In genomic region chr3:124459678-124460077, GRCh38 we compare ENCODE assay signal across 16 cellular contexts.
DNase-seq lines count a peak whose midpoint lies in the region; ATAC-seq and TF ChIP-seq lines count a peak whose summit lies in the region.
"Had no signal": no experiment of that assay in that cellular context is flagged by ENCODE, and none has a peak within 500 bp of the region (broad histone marks: within the 10 kb centered on the region; RNA-seq: fewer than 3 reads in every experiment).

No MANE protein-coding gene starts in this region.

- no peak overlapping the region for H3K4me3 ChIP-seq in PC-3 (ENCODE audit: low read length)
- no peak overlapping the region for H3K4me3 ChIP-seq in gastroesophageal sphincter
- H3K4me3 ChIP-seq in testis = no peak overlapping the region
- H3K4me3 ChIP-seq: GM23338 had no signal

- intact Hi-C loops in PC-3 (cut with micrococcal nuclease) = no loop called here
- intact Hi-C loops in testis (cut with DNase I; ENCODE audit: low total_unique reads) = loop anchor here (10.0 kb wide), 2 partner anchors 105 to 445 kb away; no protein-coding TSS in a partner anchor

- no peak overlapping the region for H2AFZ ChIP-seq in PC-3 (ENCODE audit: low read length)
- H2AFZ ChIP-seq: GM23338 had no signal

- no peak for TF ChIP-seq POLR2A in gastroesophageal sphincter (IDR thresholded peaks at IDR 0.05)
- TF ChIP-seq POLR2A in testis (IDR thresholded peaks at IDR 0.05) = no peak

- H3K4me1 ChIP-seq in PC-3 (ENCODE audit: insufficient read depth, low read length) (peaks cover 16% of the 10 kb centered on the region), gastroesophageal sphincter (peaks cover 0 to 27% (median 0%) of the 10 kb centered on the region in 3 donors), testis (no peaks in the 10 kb centered on the region)

- H3K27me3 ChIP-seq in PC-3 (ENCODE audit: low read length) = 0 out of 2 replicates have a peak, but pooled peaks cover 4% of the 10 kb centered on the region
- no peaks in the 10 kb centered on the region for H3K27me3 ChIP-seq in gastroesophageal sphincter
- no peaks in the 10 kb centered on the region for H3K27me3 ChIP-seq in testis

- H3K4me2 ChIP-seq in PC-3 (ENCODE audit: low read length) = no peak overlapping the region
- H3K4me2 ChIP-seq: GM23338 had no signal

- POLR2A ChIA-PET in PC-3 (lab: Charles Lee; ENCODE audit: unreplicated experiment) = no interaction called here

- no peak overlapping the region for H3K27ac Mint-ChIP-seq in HFFc6
- H3K27ac Mint-ChIP-seq: B cell; CD4-positive, alpha-beta memory T cell; GM23338; H9 had no signal

- DNase-seq in HFFc6 = peak; percentile 2
- peak; percentile 41 for DNase-seq in PC-3
- DNase-seq in testis = no peak
- no peak for DNase-seq in H4 (ENCODE audit: low spot score)
- DNase-seq: C1 segment of cervical spinal cord; CD4-positive, alpha-beta memory T cell; DMS79; EL; H9; KBM-7 had no signal

- no peak overlapping the region for H3K4me3 Mint-ChIP-seq in HFFc6
- H3K4me3 Mint-ChIP-seq: B cell; CD4-positive, alpha-beta memory T cell; GM23338; H9 had no signal

- 20 to 77% methylated on average over 1 to 2 of the region's 2 CpGs for WGBS in gastroesophageal sphincter (ENCODE audit: low coverage in 1 of 2), 2 donors
- 64 to 86% methylated on average over 2 of the region's 2 CpGs for WGBS in testis, 2 donors

- TF ChIP-seq CTCF in HFFc6 (IDR thresholded peaks at IDR 0.05) = no peak
- no peak for TF ChIP-seq CTCF in PC-3 (conservative IDR thresholded peaks at IDR 0.05; ENCODE audit: low read depth, low read length)
- no peak for TF ChIP-seq CTCF in gastroesophageal sphincter (IDR thresholded peaks at IDR 0.05)
- no peak for TF ChIP-seq CTCF in testis (IDR thresholded peaks at IDR 0.05)

- H3K36me3 ChIP-seq in PC-3 (ENCODE audit: low read depth, low read length) = no peaks in the 10 kb centered on the region
- no peaks in the 10 kb centered on the region for H3K36me3 ChIP-seq in gastroesophageal sphincter
- H3K36me3 ChIP-seq in testis (ENCODE audit: low read depth, missing control alignments) = no peaks in the 10 kb centered on the region

- TF ChIP-seq EP300 in gastroesophageal sphincter (IDR thresholded peaks at IDR 0.05) = no peak

- no peaks in the 10 kb centered on the region for H3K4me1 Mint-ChIP-seq in HFFc6 (ENCODE audit: low read depth)
- H3K4me1 Mint-ChIP-seq: B cell; CD4-positive, alpha-beta memory T cell; GM23338; H9 had no signal

- no peaks in the 10 kb centered on the region for H3K36me3 Mint-ChIP-seq in HFFc6 (ENCODE audit: low read depth)
- H3K36me3 Mint-ChIP-seq: CD4-positive, alpha-beta memory T cell had no signal

- H3K9me3 ChIP-seq in PC-3 (ENCODE audit: low read length) (no peaks in the 10 kb centered on the region), gastroesophageal sphincter (no peaks in the 10 kb centered on the region), testis (no peaks in the 10 kb centered on the region)

- H3K9me3 Mint-ChIP-seq in HFFc6 = no peaks in the 10 kb centered on the region
- H3K9me3 Mint-ChIP-seq: CD4-positive, alpha-beta memory T cell; GM23338; H9 had no signal

- CTCF ChIA-PET in PC-3 (lab: Charles Lee) = no interaction called here

- no peaks in the 10 kb centered on the region for H4K20me1 ChIP-seq in PC-3 (ENCODE audit: low read length)

- H3K9me2 ChIP-seq in PC-3 (replicated peaks; ENCODE audit: low read length) = no peaks in the 10 kb centered on the region

- H3K27ac ChIP-seq in PC-3 (ENCODE audit: low read length) (no peak overlapping the region), gastroesophageal sphincter (peak overlapping the region; percentile 5 to 74 (median 46)), testis (peak overlapping the region; percentile 33 to 74)
- H3K27ac ChIP-seq: HL-60 had no signal

- H3F3A ChIP-seq in PC-3 (ENCODE audit: low read length, unreplicated experiment) = no peaks in the 10 kb centered on the region

- peaks cover 16% of the 10 kb centered on the region for H3K27me3 Mint-ChIP-seq in HFFc6 (ENCODE audit: insufficient read depth)

- H3K79me2 ChIP-seq in PC-3 (ENCODE audit: low read length) = no peaks in the 10 kb centered on the region

- no peak overlapping the region for H3K9ac ChIP-seq in PC-3 (ENCODE audit: low read length)

- peak; percentile 29; the same call in 1 of the 2 replicates for ATAC-seq in PC-3
- ATAC-seq in gastroesophageal sphincter = no peak
- no peak for ATAC-seq in HG03442 (IDR thresholded peaks at IDR 0.05; ENCODE audit: unreplicated experiment)
- ATAC-seq in HG02571 (IDR thresholded peaks at IDR 0.05; ENCODE audit: unreplicated experiment) = no peak
- ATAC-seq: GM23338 had no signal

- BruUV-seq in PC-3 (replicated peaks; lab: Mats Ljungman, UMichigan) = no TSS peak

Comparison
In these comparisons a context has a peak if more than half of its experiments do, and no peak if none do; other contexts are left out.
1. DNase-seq: peak in HFFc6 (single experiment) and PC-3 (single experiment); none in testis (single experiment) and H4 (single experiment).